ENCODE assay signal across 1 cellular context in the genomic region with DNA sequence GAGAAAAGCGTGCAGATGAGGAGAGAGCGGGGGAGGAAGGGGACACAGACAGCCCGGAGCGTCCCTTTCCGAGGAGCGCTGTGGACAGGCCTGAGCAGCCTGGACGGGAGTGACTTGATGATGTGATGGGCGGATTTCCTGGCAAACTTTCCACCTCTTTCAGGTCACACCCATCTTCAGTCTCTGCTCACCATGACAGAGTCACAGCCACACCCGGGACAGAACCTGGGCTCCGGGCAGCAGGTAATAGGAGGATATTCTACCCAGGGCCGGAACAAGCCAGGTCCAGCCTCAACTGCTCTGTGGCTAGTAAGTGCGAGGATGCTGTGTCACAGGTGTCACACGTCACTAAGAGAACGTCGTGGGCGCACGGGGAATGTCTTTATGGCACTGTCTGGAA.
A peak's percentile ranks its signal among the peaks of the same experiment; 100 is the strongest.
TF ChIP-seq lines count a peak whose summit lies in the region.

No MANE protein-coding gene starts in this region.

TF ChIP-seq in HepG2, 621 proteins besides CTCF, POLR2A, EP300 and RAD21:
- TF ChIP-seq SIN3B (IDR thresholded peaks at IDR 0.05; ENCODE audit: low read length) = no peak
- TF ChIP-seq, protein P1, sequence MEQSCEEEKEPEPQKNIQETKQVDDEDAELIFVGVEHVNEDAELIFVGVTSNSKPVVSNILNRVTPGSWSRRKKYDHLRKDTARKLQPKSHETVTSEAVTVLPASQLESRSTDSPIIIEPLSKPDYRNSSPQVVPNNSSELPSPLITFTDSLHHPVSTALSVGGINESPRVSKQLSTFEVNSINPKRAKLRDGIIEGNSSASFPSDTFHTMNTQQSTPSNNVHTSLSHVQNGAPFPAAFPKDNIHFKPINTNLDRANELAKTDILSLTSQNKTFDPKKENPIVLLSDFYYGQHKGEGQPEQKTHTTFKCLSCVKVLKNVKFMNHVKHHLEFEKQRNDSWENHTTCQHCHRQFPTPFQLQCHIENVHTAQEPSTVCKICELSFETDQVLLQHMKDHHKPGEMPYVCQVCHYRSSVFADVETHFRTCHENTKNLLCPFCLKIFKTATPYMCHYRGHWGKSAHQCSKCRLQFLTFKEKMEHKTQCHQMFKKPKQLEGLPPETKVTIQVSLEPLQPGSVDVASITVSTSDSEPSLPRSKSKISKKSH (CRISPR knock-in tag; IDR thresholded peaks at IDR 0.05; ENCODE audit: borderline replicate concordance) = no peak
- peak; percentile 64 for TF ChIP-seq CREB1 (IDR thresholded peaks at IDR 0.05)
- no peak for TF ChIP-seq CREB1 (CRISPR knock-in tag; IDR thresholded peaks at IDR 0.05)
